In the genomic region with DNA sequence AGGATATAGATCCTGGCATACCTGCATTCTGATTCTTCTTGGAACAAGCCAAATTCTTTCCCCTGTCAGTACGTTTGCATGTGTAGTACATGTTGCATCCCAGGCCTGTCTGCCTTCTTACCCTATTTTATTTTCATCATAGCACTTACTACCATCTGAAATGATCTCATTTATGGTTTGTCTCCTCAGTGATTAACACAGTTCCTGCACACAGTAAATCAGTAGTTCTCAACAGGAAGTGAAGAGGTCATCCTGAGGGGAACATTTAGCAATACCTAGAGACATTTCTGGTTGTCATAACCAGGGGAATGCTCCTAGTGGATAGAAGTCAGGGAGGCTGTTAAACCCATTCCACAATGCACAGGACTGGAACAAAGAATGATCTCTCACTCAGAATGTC, we compare ENCODE assay signal across 9 cellular contexts. TPM values are rescaled to one million over a fixed set of nuclear protein-coding genes. Genes with fewer than 3 reads are reported as not detected.
DNase-seq lines count a peak whose midpoint lies in the region; ATAC-seq and TF ChIP-seq lines count a peak whose summit lies in the region.
"Had no signal": no experiment of that assay in that cellular context is flagged by ENCODE, and none has a peak within 500 bp of the region (broad histone marks: within the 10 kb centered on the region; RNA-seq: fewer than 3 reads in every experiment).

No MANE protein-coding gene starts in this region.

- peaks cover 2% of the 10 kb centered on the region for H3K36me3 ChIP-seq in fibroblast of lung (ENCODE audit: control insufficient read depth, insufficient read depth, low read length)
- H3K36me3 ChIP-seq: colonic mucosa had no signal

- no peaks in the 10 kb centered on the region for H3K9me3 ChIP-seq in fibroblast of lung (ENCODE audit: control insufficient read depth, insufficient read depth, low read depth, low read length)
- H3K9me3 ChIP-seq: colonic mucosa had no signal

- no peaks in the 10 kb centered on the region for H3K4me1 ChIP-seq in fibroblast of lung (ENCODE audit: control insufficient read depth, extremely low read depth, insufficient read depth, low read length)
- H3K4me1 ChIP-seq: colonic mucosa had no signal

- H4K20me1 ChIP-seq in fibroblast of lung (ENCODE audit: control insufficient read depth, extremely low read depth, insufficient read depth, low read length): no peaks in the 10 kb centered on the region

- peak; percentile 76 for ATAC-seq in GM19452 (IDR thresholded peaks at IDR 0.05; ENCODE audit: unreplicated experiment)
- ATAC-seq in GM21367 (IDR thresholded peaks at IDR 0.05; ENCODE audit: unreplicated experiment): no peak
- ATAC-seq in GM19395 (IDR thresholded peaks at IDR 0.05; ENCODE audit: unreplicated experiment): no peak
- ATAC-seq in HG03025 (IDR thresholded peaks at IDR 0.05; ENCODE audit: low FRiP score, unreplicated experiment): no peak

- H3K27ac ChIP-seq in fibroblast of lung (ENCODE audit: insufficient read depth, low read length): no peak overlapping the region
- H3K27ac ChIP-seq: colonic mucosa had no signal

- H3K27me3 ChIP-seq in fibroblast of lung (ENCODE audit: control insufficient read depth, insufficient read depth, low read length): no peaks in the 10 kb centered on the region
- H3K27me3 ChIP-seq: colonic mucosa had no signal

- no peak overlapping the region for H3K4me3 ChIP-seq in fibroblast of lung (replicated peaks in 1 of 4; ENCODE audit: control extremely low read depth in 1 of 4, insufficient read depth in 1 of 4, low read depth in 3 of 4, low read length in 4 of 4)
- H3K4me3 ChIP-seq: colonic mucosa had no signal

- no peak overlapping the region for H2AFZ ChIP-seq in fibroblast of lung (ENCODE audit: low read length)

- no peak for TF ChIP-seq CTCF in fibroblast of lung (conservative IDR thresholded peaks at IDR 0.05 in 1 of 2, IDR thresholded peaks at IDR 0.05 in 1 of 2; ENCODE audit: low read depth in 1 of 2, low read length in 2 of 2)

- no peak overlapping the region for H3K4me2 ChIP-seq in fibroblast of lung (ENCODE audit: extremely low read depth, insufficient read depth, low read length)

- no peak overlapping the region for H3K9ac ChIP-seq in fibroblast of lung (ENCODE audit: insufficient read depth, low read length)

- peak; percentile 6 to 69 for DNase-seq in NOMO-1 (lab: John Stamatoyannopoulos, UW; ENCODE audit: unreplicated experiment in 2 of 2)
- peak; percentile 48 to 73 for DNase-seq in fibroblast of lung (ENCODE audit: low read depth in 2 of 2)
- peak; percentile 93 for DNase-seq in renal cortical epithelial cell (ENCODE audit: low read depth)
- DNase-seq: colonic mucosa; stimulated activated CD4-positive, alpha-beta T cell treated with anti-CD3 and anti-CD28 coated beads, Interleukin-2, amount 100 ng/mL, for 24 hours had no signal

- H3K79me2 ChIP-seq in fibroblast of lung (ENCODE audit: control insufficient read depth, insufficient read depth, low read length): no peaks in the 10 kb centered on the region

RNA-seq across cellular contexts. Expression of a gene that starts 38.2 kb away (rescaled TPM):
- 0.26 and 0.50 TPM in 2 replicates for total RNA-seq in fibroblast of lung
- 0.33 and 0.51 TPM in 2 replicates for polyA plus RNA-seq in fibroblast of lung
- 0.52 and 0.77 TPM in 2 replicates for polyA plus RNA-seq in fibroblast of lung (2012)
- not detected in 2 replicates for polyA minus RNA-seq in fibroblast of lung (ENCODE audit: low replicate concordance)
- total RNA-seq in renal cortical epithelial cell: 0.10 and 0.87 TPM in 2 replicates

RNA-seq across cellular contexts. Expression of a gene that starts 42.4 kb away (rescaled TPM):
- total RNA-seq in fibroblast of lung (40.8 and 64.7 TPM in 2 replicates), renal cortical epithelial cell (63.4 and 116 TPM in 2 replicates)
- 68.5 and 79.7 TPM in 2 replicates for polyA plus RNA-seq in fibroblast of lung
- 54.0 and 72.0 TPM in 2 replicates for polyA plus RNA-seq in fibroblast of lung (2012)
- 2.7 and 5.1 TPM in 2 replicates for polyA minus RNA-seq in fibroblast of lung (ENCODE audit: low replicate concordance)

RNA-seq across cellular contexts. Expression of a gene that starts 58.7 kb away (rescaled TPM):
- total RNA-seq in fibroblast of lung: 6.4 and 8.8 TPM in 2 replicates
- 5.5 TPM in 2 replicates for polyA plus RNA-seq in fibroblast of lung
- polyA plus RNA-seq in fibroblast of lung (2012): 3.8 and 4.7 TPM in 2 replicates
- 0.20 and 2.0 TPM in 2 replicates for polyA minus RNA-seq in fibroblast of lung (ENCODE audit: low replicate concordance)
- total RNA-seq in renal cortical epithelial cell: 11.3 and 12.8 TPM in 2 replicates

RNA-seq across cellular contexts. Expression of a gene that starts 58.7 kb away (rescaled TPM):
- 28.2 and 34.5 TPM in 2 replicates for total RNA-seq in fibroblast of lung
- 32.7 and 40.3 TPM in 2 replicates for polyA plus RNA-seq in fibroblast of lung
- polyA plus RNA-seq in fibroblast of lung (2012): 20.1 and 26.4 TPM in 2 replicates
- polyA minus RNA-seq in fibroblast of lung (ENCODE audit: low replicate concordance): 9.8 and 17.0 TPM in 2 replicates
- total RNA-seq in renal cortical epithelial cell: 30.6 and 55.2 TPM in 2 replicates

Comparison
In these comparisons a context has a peak if more than half of its experiments do, and no peak if none do; other contexts are left out.
1. DNase-seq: peak in every context shown above with its lines; median percentile 93 in renal cortical epithelial cell; 60 in fibroblast of lung; 38 in NOMO-1.